ENCODE assay signal across 8 cellular contexts in genomic region chr12:752673-753400, GRCh38. TPM values are rescaled to one million over a fixed set of nuclear protein-coding genes. Genes with fewer than 3 reads are reported as not detected.
DNase-seq lines count a peak whose midpoint lies in the region; ATAC-seq and TF ChIP-seq lines count a peak whose summit lies in the region.

No MANE protein-coding gene starts in this region.

- WGBS in GM23248 (ENCODE audit: low coverage in 1 of 2, low lambda C conversion rate in 2 of 2, missing lambda C conversion rate in 2 of 2), 2 experiments, result 0% methylated on average over 25 to 48 of the region's 86 CpGs
- under 1% methylated on average over 86 of the region's 86 CpGs for WGBS in urinary bladder

- H3K9me2 ChIP-seq in GM23248 (ENCODE audit: insufficient read depth), result no peaks in the 10 kb centered on the region

- H3K9me3 Mint-ChIP-seq in naive thymus-derived CD8-positive, alpha-beta T cell, result no peaks in the 10 kb centered on the region

- H3K36me3 Mint-ChIP-seq in naive thymus-derived CD8-positive, alpha-beta T cell, result peaks cover 0 to 1% (median 0%) of the 10 kb centered on the region in 3 donors

- H3K79me2 ChIP-seq in GM23248 (ENCODE audit: insufficient read depth), result peaks cover 49% of the 10 kb centered on the region

- H2AFZ ChIP-seq in GM23248, result peak overlapping the region; percentile 62; the same call in 1 of the 2 replicates

- H3K4me3 Mint-ChIP-seq in naive thymus-derived CD8-positive, alpha-beta T cell, result peak overlapping the region in 8 of 10 donors; percentile 89 to 98 (median 96)

- peak overlapping the region; percentile 88 for H3K9ac ChIP-seq in GM23248

- peak overlapping the region; percentile 90 for H3K4me2 ChIP-seq in GM23248 (ENCODE audit: unreplicated experiment)

- H3K27ac ChIP-seq in GM23248 (peak overlapping the region; percentile 83), urinary bladder (ENCODE audit: low read depth) (peak overlapping the region; percentile 95)

- H3K27ac Mint-ChIP-seq in naive thymus-derived CD8-positive, alpha-beta T cell, result peak overlapping the region in 7 of 10 donors; percentile 85 to 98 (median 93)

- H3K4me1 Mint-ChIP-seq in naive thymus-derived CD8-positive, alpha-beta T cell, result peaks cover 14 to 42% (median 36%) of the 10 kb centered on the region in 4 donors

- in situ Hi-C loops in GM23248 (cut with MboI), result loop anchor here (10.0 kb wide), 1 partner anchor 178 kb away; no protein-coding TSS in a partner anchor

- H3K27me3 ChIP-seq in GM23248 (replicated peaks; ENCODE audit: insufficient read depth), result no peaks in the 10 kb centered on the region

- H3K4me1 ChIP-seq in GM23248 (ENCODE audit: insufficient read depth) (peaks cover 36% of the 10 kb centered on the region), urinary bladder (ENCODE audit: insufficient read depth) (no peaks in the 10 kb centered on the region)

- no peaks in the 10 kb centered on the region for H3K27me3 Mint-ChIP-seq in naive thymus-derived CD8-positive, alpha-beta T cell

- DNase-seq in NCI-H1105 treated with DMSO at 0.1 percent for 48 hours (lab: John Stamatoyannopoulos, UW), result peak; percentile 40
- no peak for DNase-seq in NCI-H1105 (lab: John Stamatoyannopoulos, UW)
- DNase-seq in GM23248, result peak; percentile 79
- DNase-seq in activated CD8-positive, alpha-beta memory T cell treated with anti-CD3 and anti-CD28 coated beads for 24 hours, result peak; percentile 80
- DNase-seq in fibroblast of gingiva (ENCODE audit: low read depth), result peak; percentile 53
- DNase-seq in naive thymus-derived CD8-positive, alpha-beta T cell, result peak in 9 of 10 donors; percentile 15 to 56 (median 42)

- H3K4me3 ChIP-seq in GM23248 (peak overlapping the region; percentile 95), urinary bladder (ENCODE audit: low read depth, low read length) (peak overlapping the region; percentile 80)

- H3K36me3 ChIP-seq in GM23248 (ENCODE audit: low read depth) (no peaks in the 10 kb centered on the region), urinary bladder (ENCODE audit: insufficient read depth) (no peaks in the 10 kb centered on the region)

- peaks cover 49% of the 10 kb centered on the region for H3F3A ChIP-seq in GM23248 (ENCODE audit: insufficient read depth)

- POLR2A ChIA-PET in naive thymus-derived CD8-positive, alpha-beta T cell (lab: Charles Lee), result interaction anchor here (0.6 to 5.8 kb wide), 34 partner anchors 8 to 849 kb away, joined by 3 to 85 read pairs (median 5); partner anchors contain the start of genes KDM5A and RAD52

- peak; percentile 29 to 35 for ATAC-seq in naive thymus-derived CD8-positive, alpha-beta T cell

- H4K20me1 ChIP-seq in GM23248 (ENCODE audit: insufficient read depth), result peaks cover 20% of the 10 kb centered on the region

- H3K9me3 ChIP-seq in GM23248 (ENCODE audit: low read depth), result no peaks in the 10 kb centered on the region

- TF ChIP-seq CTCF in LNCAP (IDR thresholded peaks at IDR 0.05), result peak; percentile 24; the same call in 1 of the 2 replicates

RNA-seq across cellular contexts. Expression of gene WNK1, which starts 0.5 kb away (rescaled TPM):
- 41.5 and 55.6 TPM in 2 replicates for total RNA-seq in GM23248 (2014; rRNA removed; shearing (Covaris generic))
- polyA plus RNA-seq in GM23248 (2016; fragmentation: Nextera tagmentation; extraction: Ambion mirVana) (47.2 and 51.6 TPM in 2 replicates), urinary bladder (71.0 TPM)
- 100 to 1,000 TPM; 142 to 158 TPM for total RNA-seq in naive thymus-derived CD8-positive, alpha-beta T cell
- polyA plus RNA-seq in naive thymus-derived CD8-positive, alpha-beta T cell, result 10 to 100 TPM; 19.5 to 31.0 (median 26.7) TPM
- 155 TPM for total RNA-seq in urinary bladder
